Comparison of ENCODE assay signal across 22 cellular contexts in genomic region chr9:18352716-18353115, GRCh38.
DNase-seq lines count a peak whose midpoint lies in the region; ATAC-seq and TF ChIP-seq lines count a peak whose summit lies in the region.
"Had no signal": no experiment of that assay in that cellular context is flagged by ENCODE, and none has a peak within 500 bp of the region (broad histone marks: within the 10 kb centered on the region; RNA-seq: fewer than 3 reads in every experiment).

No MANE protein-coding gene starts in this region.

- peaks cover 3% of the 10 kb centered on the region for H3K27me3 Mint-ChIP-seq in nephron (ENCODE audit: low read depth)
- H3K27me3 Mint-ChIP-seq in activated T-cell treated with anti-CD3 and anti-CD28 coated beads, Interleukin-2, amount 50 U/mL, for 72 hours (ENCODE audit: low read depth), result no peaks in the 10 kb centered on the region
- H3K27me3 Mint-ChIP-seq: CD4-positive, CD25-positive, alpha-beta regulatory T cell; CD8-positive, alpha-beta memory T cell had no signal

- TF ChIP-seq CTCF in nephron (IDR thresholded peaks at IDR 0.05; ENCODE audit: unreplicated experiment in 3 of 3), result no peak

- H3K4me3 Mint-ChIP-seq in nephron, result no peak overlapping the region
- H3K4me3 Mint-ChIP-seq in activated T-cell treated with anti-CD3 and anti-CD28 coated beads, Interleukin-2, amount 50 U/mL, for 72 hours, result no peak overlapping the region
- H3K4me3 Mint-ChIP-seq: CD4-positive, CD25-positive, alpha-beta regulatory T cell; CD8-positive, alpha-beta memory T cell; HFFc6 had no signal

- H3K27ac Mint-ChIP-seq in nephron, result peak overlapping the region; percentile 2 to 77 (median 25)
- no peak overlapping the region for H3K27ac Mint-ChIP-seq in activated T-cell treated with anti-CD3 and anti-CD28 coated beads, Interleukin-2, amount 50 U/mL, for 72 hours
- H3K27ac Mint-ChIP-seq: CD4-positive, CD25-positive, alpha-beta regulatory T cell; CD8-positive, alpha-beta memory T cell; HFFc6 had no signal

- H3K36me3 Mint-ChIP-seq in nephron (ENCODE audit: low read depth), result no peaks in the 10 kb centered on the region
- H3K36me3 Mint-ChIP-seq in activated T-cell treated with anti-CD3 and anti-CD28 coated beads, Interleukin-2, amount 50 U/mL, for 72 hours (ENCODE audit: insufficient read depth in 2 of 2), result no peaks in the 10 kb centered on the region
- H3K36me3 Mint-ChIP-seq: CD4-positive, CD25-positive, alpha-beta regulatory T cell; CD8-positive, alpha-beta memory T cell had no signal

- H3K9me3 Mint-ChIP-seq in nephron, result no peaks in the 10 kb centered on the region
- no peaks in the 10 kb centered on the region for H3K9me3 Mint-ChIP-seq in activated T-cell treated with anti-CD3 and anti-CD28 coated beads, Interleukin-2, amount 50 U/mL, for 72 hours
- H3K9me3 Mint-ChIP-seq: HFFc6 had no signal

- in situ Hi-C loops in ACHN (cut with HindIII; ENCODE audit: low pct_ligation_motif_present, low pct_unique_long_range_greater_than_20kb, low sequenced_read_pairs), result no loop called here

- peaks cover 24% of the 10 kb centered on the region for H3K4me1 Mint-ChIP-seq in nephron
- H3K4me1 Mint-ChIP-seq in activated T-cell treated with anti-CD3 and anti-CD28 coated beads, Interleukin-2, amount 50 U/mL, for 72 hours (ENCODE audit: low read depth), result no peaks in the 10 kb centered on the region
- H3K4me1 Mint-ChIP-seq: CD4-positive, CD25-positive, alpha-beta regulatory T cell; CD8-positive, alpha-beta memory T cell had no signal

- DNase-seq in ACHN, result peak; percentile 7
- DNase-seq in kidney glomerular epithelial cell (lab: John Stamatoyannopoulos, UW), result peak; percentile 32
- no peak for DNase-seq in activated T-cell treated with anti-CD3 and anti-CD28 coated beads, Interleukin-2, amount 50 U/mL, for 72 hours
- no peak for DNase-seq in activated CD4-positive, alpha-beta T cell treated with anti-CD3 and anti-CD28 coated beads for 48 hours
- DNase-seq: 8988T; BE2C; C1 segment of cervical spinal cord; CD4-positive, CD25-positive, alpha-beta regulatory T cell; CD8-positive, alpha-beta memory T cell; COR-L47; DMS 273 treated with DMSO at 0.1 percent for 48 hours; DMS53; DND-41; EL; GOT3; H7; HFFc6 had no signal

- ATAC-seq in activated T-cell treated with anti-CD3 and anti-CD28 coated beads, Interleukin-2, amount 50 U/mL, for 72 hours (replicated peaks in 1 of 2), result no peak
- no peak for ATAC-seq in GM21576 (IDR thresholded peaks at IDR 0.05; ENCODE audit: unreplicated experiment)
- ATAC-seq in GM19324 (IDR thresholded peaks at IDR 0.05; ENCODE audit: low FRiP score, unreplicated experiment), result no peak
- ATAC-seq: GM12878, HCT116 had no signal

Comparison
In these comparisons a context has a peak if more than half of its experiments do, and no peak if none do; other contexts are left out.
1. DNase-seq: peak in ACHN (single experiment) and kidney glomerular epithelial cell (single experiment); none in activated T-cell treated with anti-CD3 and anti-CD28 coated beads, Interleukin-2, amount 50 U/mL, for 72 hours (0 of 2) and activated CD4-positive, alpha-beta T cell treated with anti-CD3 and anti-CD28 coated beads for 48 hours (single experiment).